9 cellular contexts compared by ENCODE assay signal in the genomic region with DNA sequence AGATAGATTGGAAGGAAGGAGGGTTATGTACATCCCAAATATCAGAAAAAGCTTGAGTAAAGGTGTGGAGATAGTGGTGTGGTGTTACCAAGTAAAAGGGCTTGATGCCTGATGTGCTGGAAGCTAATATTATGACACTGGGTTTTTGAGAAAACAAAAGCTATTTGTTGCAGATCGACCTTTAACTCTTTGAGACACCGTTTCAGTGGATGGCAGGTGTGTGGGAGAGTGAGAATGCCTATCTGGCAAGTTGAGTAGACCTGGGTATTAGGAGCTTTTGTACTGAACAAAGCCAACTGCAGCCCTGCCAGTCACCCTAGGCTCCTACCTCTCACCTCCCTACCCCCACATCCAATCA. TPM values are rescaled to one million over a fixed set of nuclear protein-coding genes. Genes with fewer than 3 reads are reported as not detected.
DNase-seq lines count a peak whose midpoint lies in the region; ATAC-seq and TF ChIP-seq lines count a peak whose summit lies in the region.
"Had no signal": no experiment of that assay in that cellular context is flagged by ENCODE, and none has a peak within 500 bp of the region (broad histone marks: within the 10 kb centered on the region; RNA-seq: fewer than 3 reads in every experiment).

No MANE protein-coding gene starts in this region.

- peaks cover 6% of the 10 kb centered on the region for H3K23me2 ChIP-seq in H9 (ENCODE audit: insufficient read length, low read depth, low read length, poor library complexity, severe bottlenecking)

- H2BK15ac ChIP-seq in H9 (ENCODE audit: low read depth, low read length): no peak overlapping the region

- H3K9me3 ChIP-seq in H9 (ENCODE audit: control insufficient read depth, low read depth, low read length): no peaks in the 10 kb centered on the region
- H3K9me3 ChIP-seq: right atrium auricular region had no signal

- peaks cover 7 to 9% of the 10 kb centered on the region in 2 experiments; a peak in 4 of 5 replicates for H3K9me3 Mint-ChIP-seq in H9
- no peaks in the 10 kb centered on the region for H3K9me3 Mint-ChIP-seq in T-cell
- H3K9me3 Mint-ChIP-seq in stimulated activated naive B cell treated with anti-CD40 and anti-IgM and Interleukin-4, amounts not matched to agents 10 μg/mL and 1 μg/mL and 100 μg/mL, for 72 hours: no peaks in the 10 kb centered on the region

- peak overlapping the region; percentile 92 to 96 for H3K4me3 Mint-ChIP-seq in H9
- peak overlapping the region in 2 of 3 donors; percentile 37 to 93 for H3K4me3 Mint-ChIP-seq in T-cell
- peak overlapping the region in 1 of 2 donors; percentile 94 for H3K4me3 Mint-ChIP-seq in stimulated activated naive B cell treated with anti-CD40 and anti-IgM and Interleukin-4, amounts not matched to agents 10 μg/mL and 1 μg/mL and 100 μg/mL, for 72 hours

- H2BK5ac ChIP-seq in H9 (ENCODE audit: insufficient read length, low read length): no peak overlapping the region

- H3K18ac ChIP-seq in H9 (ENCODE audit: insufficient read length, low read depth, low read length): no peak overlapping the region

- H3K79me2 ChIP-seq in H9 (ENCODE audit: insufficient read depth, low read length): no peaks in the 10 kb centered on the region

- H4K8ac ChIP-seq in H9 (replicated peaks; ENCODE audit: insufficient read length, low read depth, low read length): no peak overlapping the region

- H3K27me3 Mint-ChIP-seq in H9 (ENCODE audit: low read depth) (no peaks in the 10 kb centered on the region), T-cell (no peaks in the 10 kb centered on the region)
- H3K27me3 Mint-ChIP-seq in stimulated activated naive B cell treated with anti-CD40 and anti-IgM and Interleukin-4, amounts not matched to agents 10 μg/mL and 1 μg/mL and 100 μg/mL, for 72 hours: no peaks in the 10 kb centered on the region

- no peak overlapping the region for H2AFZ ChIP-seq in H9 (ENCODE audit: low read length)

- no peak for DNase-seq in H9
- no peak for DNase-seq in T-cell
- DNase-seq in midbrain (lab: John Stamatoyannopoulos, UW): peak; percentile 59
- DNase-seq in DMS114 treated with DMSO at 0.1 percent for 48 hours (lab: John Stamatoyannopoulos, UW; ENCODE audit: unreplicated experiment): no peak
- no peak for DNase-seq in stimulated activated naive B cell treated with anti-CD40 and anti-IgM and Interleukin-4, amounts not matched to agents 10 μg/mL and 1 μg/mL and 100 μg/mL, for 72 hours
- DNase-seq: activated CD4-positive, alpha-beta T cell treated with anti-CD3 and anti-CD28 coated beads for 4 hours; Right ventricle myocardium superior had no signal

- no peaks in the 10 kb centered on the region for H4K20me1 ChIP-seq in H9 (ENCODE audit: control insufficient read depth, insufficient read depth, insufficient read length)

- peak overlapping the region in 1 of 3 experiments; percentile 70; a peak in 1 of 7 replicates for H3K27ac Mint-ChIP-seq in H9
- no peak overlapping the region for H3K27ac Mint-ChIP-seq in T-cell
- no peak overlapping the region for H3K27ac Mint-ChIP-seq in stimulated activated naive B cell treated with anti-CD40 and anti-IgM and Interleukin-4, amounts not matched to agents 10 μg/mL and 1 μg/mL and 100 μg/mL, for 72 hours

- peaks cover 20 to 28% of the 10 kb centered on the region in 2 experiments for H3K4me1 Mint-ChIP-seq in H9
- peaks cover 28 to 37% (median 31%) of the 10 kb centered on the region in 3 donors for H3K4me1 Mint-ChIP-seq in T-cell
- peaks cover 26 to 33% of the 10 kb centered on the region in 2 donors for H3K4me1 Mint-ChIP-seq in stimulated activated naive B cell treated with anti-CD40 and anti-IgM and Interleukin-4, amounts not matched to agents 10 μg/mL and 1 μg/mL and 100 μg/mL, for 72 hours

- H3K4me2 ChIP-seq in H9 (ENCODE audit: insufficient read depth, insufficient read length, low read length): peak overlapping the region; percentile 66

- CTCF ChIA-PET in T-cell (lab: Charles Lee): interaction anchor here (0.6 to 2.7 kb wide), 5 partner anchors 9 to 82 kb away, joined by 3 to 35 read pairs (median 4); a partner anchor contains a TSS

- no peak overlapping the region for H2BK12ac ChIP-seq in H9 (ENCODE audit: insufficient read length, low read depth, low read length)

- H3K4me1 ChIP-seq in H9 (ENCODE audit: insufficient read depth, low read length): peaks cover 8% of the 10 kb centered on the region

- H3K56ac ChIP-seq in H9 (ENCODE audit: insufficient read length, low read depth, low read length): no peak overlapping the region

- no peak overlapping the region for H3K23ac ChIP-seq in H9 (ENCODE audit: insufficient read length, low read depth, low read length)

- ATAC-seq in T-cell (replicated peaks in 1 of 4) (no peak), HG02763 (IDR thresholded peaks at IDR 0.05; ENCODE audit: unreplicated experiment) (no peak)
- no peak for ATAC-seq in stimulated activated naive B cell treated with anti-CD40 and anti-IgM and Interleukin-4, amounts not matched to agents 10 μg/mL and 1 μg/mL and 100 μg/mL, for 72 hours (replicated peaks)

- H2AK5ac ChIP-seq in H9 (ENCODE audit: insufficient read length, low read length): no peak overlapping the region

- H2BK20ac ChIP-seq in H9 (ENCODE audit: low read depth, low read length, poor library complexity, severe bottlenecking): no peak overlapping the region

- H3K4ac ChIP-seq in H9 (ENCODE audit: low read depth, low read length): no peak overlapping the region

- no peak overlapping the region for H3K14ac ChIP-seq in H9 (ENCODE audit: insufficient read depth, low read length)

- H4K5ac ChIP-seq in H9 (ENCODE audit: insufficient read length, low read depth, low read length): no peak overlapping the region

- WGBS in H9 (ENCODE audit: extremely low coverage, insufficient read length, low lambda C conversion rate): no CpG with 5 or more reads among the region's 2 CpGs

- no peak overlapping the region for H2BK120ac ChIP-seq in H9 (ENCODE audit: low read depth, low read length, poor library complexity, severe bottlenecking)

- H3K79me1 ChIP-seq in H9 (ENCODE audit: insufficient read depth, low read depth, low read length, poor library complexity, severe bottlenecking): no peaks in the 10 kb centered on the region

- H3T11ph ChIP-seq in H9 (ENCODE audit: low read length): no peak overlapping the region

- no peak overlapping the region for H3K9ac ChIP-seq in H9 (ENCODE audit: extremely low read depth, insufficient read length, low read length)

- no peak for TF ChIP-seq CTCF in H9 (conservative IDR thresholded peaks at IDR 0.05)

- H3K27me3 ChIP-seq in H9 (ENCODE audit: insufficient read depth, low read length): no peaks in the 10 kb centered on the region
- H3K27me3 ChIP-seq: right atrium auricular region had no signal

- no peak overlapping the region for H3K27ac ChIP-seq in H9 (ENCODE audit: insufficient read length, low read depth, low read length)

- POLR2A ChIA-PET in T-cell (lab: Charles Lee): interaction anchor here (0.9 to 1.0 kb wide), 2 partner anchors 9 to 20 kb away, joined by 3 read pairs; a partner anchor contains a TSS

- H4K91ac ChIP-seq in H9 (ENCODE audit: insufficient read length, low read depth, low read length): no peak overlapping the region

- H3K36me3 Mint-ChIP-seq in H9 (ENCODE audit: insufficient read depth in 1 of 3, low read depth in 3 of 3) (peaks cover 2 to 9% (median 7%) of the 10 kb centered on the region in 3 experiments; a peak in 6 of 7 replicates), T-cell (no peaks in the 10 kb centered on the region)
- peaks cover 4% of the 10 kb centered on the region in 2 donors for H3K36me3 Mint-ChIP-seq in stimulated activated naive B cell treated with anti-CD40 and anti-IgM and Interleukin-4, amounts not matched to agents 10 μg/mL and 1 μg/mL and 100 μg/mL, for 72 hours

RNA-seq across cellular contexts. Expression of a gene that starts 1.4 kb away (rescaled TPM):
- total RNA-seq in H9 (2021) (11.9 and 12.8 TPM in 2 replicates), T-cell (1 to 10 TPM; 1.9 to 6.4 (median 4.9) TPM)

RNA-seq across cellular contexts. Expression of a gene that starts 1.6 kb away (rescaled TPM):
- total RNA-seq in H9 (2021) (1.4 and 2.4 TPM in 2 replicates), T-cell (1 to 10 TPM in 4 of 5 donors, under 1 TPM in 1; 0.83 to 3.0 (median 2.4) TPM)

RNA-seq across cellular contexts. Expression of a gene that starts 10.5 kb away (rescaled TPM):
- 6.2 and 7.2 TPM in 2 replicates for total RNA-seq in H9 (2021)
- total RNA-seq in T-cell: 1 to 10 TPM; 4.3 to 7.9 (median 5.5) TPM

RNA-seq across cellular contexts. Expression of a gene that starts 20.2 kb away (rescaled TPM):
- 1,003 and 1,011 TPM in 2 replicates for total RNA-seq in H9 (2021)
- 100 to 1,000 TPM in 3 of 5 donors, 10 to 100 TPM in 2; 59.3 to 156 (median 151) TPM for total RNA-seq in T-cell

RNA-seq across cellular contexts. Expression of a gene that starts 49.1 kb away (rescaled TPM):
- total RNA-seq in H9 (2021): 286 and 311 TPM in 2 replicates
- 100 to 1,000 TPM in 1 of 5 donors, 10 to 100 TPM in 4; 48.2 to 105 (median 92.9) TPM for total RNA-seq in T-cell
